ENCODE assay signal across 14 cellular contexts in the genomic region with DNA sequence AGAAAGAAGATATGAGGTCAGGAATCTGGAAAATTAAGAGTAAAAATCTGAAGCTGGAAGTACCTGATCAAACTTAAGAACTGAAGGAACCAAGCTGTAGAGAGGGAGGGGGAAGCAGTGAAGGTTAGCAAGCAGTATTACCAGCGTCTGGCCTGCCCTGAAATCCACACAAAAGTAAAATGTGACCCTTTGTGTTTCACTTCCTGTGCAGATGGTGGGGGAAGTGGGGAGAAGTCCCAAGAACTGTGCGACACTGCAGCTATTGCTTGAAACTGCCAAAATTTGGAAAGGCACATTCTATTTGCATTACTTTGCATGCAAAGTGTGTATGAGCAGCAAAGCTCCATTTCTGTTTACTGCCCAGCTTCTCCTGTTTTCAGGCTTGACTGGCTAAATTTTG.
A peak's percentile ranks its signal among the peaks of the same experiment; 100 is the strongest.
DNase-seq lines count a peak whose midpoint lies in the region; ATAC-seq lines count a peak whose summit lies in the region.
"Had no signal": no experiment of that assay in that cellular context is flagged by ENCODE, and none has a peak within 500 bp of the region (broad histone marks: within the 10 kb centered on the region; RNA-seq: fewer than 3 reads in every experiment).

No MANE protein-coding gene starts in this region.

- no peaks in the 10 kb centered on the region for H3K36me3 Mint-ChIP-seq in activated T-cell treated with anti-CD3 and anti-CD28 coated beads, Interleukin-2, amount 50 U/mL, for 4 hours (ENCODE audit: insufficient read depth)
- H3K36me3 Mint-ChIP-seq: activated naive CD4-positive, alpha-beta T cell treated with anti-CD3 and anti-CD28 coated beads, Interleukin-2, amount 50 U/mL, for 72 hours had no signal

- no peak overlapping the region for H3K4me3 ChIP-seq in aorta (ENCODE audit: low read length in 2 of 2)
- H3K4me3 ChIP-seq: esophagus squamous epithelium had no signal

- no peak overlapping the region for H3K4me3 Mint-ChIP-seq in activated T-cell treated with anti-CD3 and anti-CD28 coated beads, Interleukin-2, amount 50 U/mL, for 4 hours
- H3K4me3 Mint-ChIP-seq: mesothelial cell of epicardium; T-helper 1 cell treated with Interleukin-12 subunit alpha and Interleukin-12 subunit beta and Interleukin-4 antibody, amounts not matched to agents 30 μg/mL and 1 μg/mL, for 36 hours had no signal

- intact Hi-C loops in aorta (cut with DNase I) = no loop called here

- ATAC-seq in GM18502 (IDR thresholded peaks at IDR 0.05; ENCODE audit: poor library complexity, unreplicated experiment) (peak; percentile 69), GM21528 (IDR thresholded peaks at IDR 0.05; ENCODE audit: low FRiP score, unreplicated experiment) (peak; percentile 84), HG03378 (IDR thresholded peaks at IDR 0.05; ENCODE audit: unreplicated experiment) (peak; percentile 69), aorta (ENCODE audit: low FRiP score) (no peak)
- no peak for ATAC-seq in activated T-cell treated with anti-CD3 and anti-CD28 coated beads, Interleukin-2, amount 50 U/mL, for 4 hours
- ATAC-seq: HCT116 had no signal

- no peaks in the 10 kb centered on the region for H3K27me3 Mint-ChIP-seq in activated T-cell treated with anti-CD3 and anti-CD28 coated beads, Interleukin-2, amount 50 U/mL, for 4 hours (ENCODE audit: low read depth)

- H3K9me3 Mint-ChIP-seq in activated T-cell treated with anti-CD3 and anti-CD28 coated beads, Interleukin-2, amount 50 U/mL, for 4 hours = no peaks in the 10 kb centered on the region
- H3K9me3 Mint-ChIP-seq: activated naive CD4-positive, alpha-beta T cell treated with anti-CD3 and anti-CD28 coated beads, Interleukin-2, amount 50 U/mL, for 72 hours; T-helper 1 cell treated with Interleukin-12 subunit alpha and Interleukin-12 subunit beta and Interleukin-4 antibody, amounts not matched to agents 30 μg/mL and 1 μg/mL, for 36 hours had no signal

- no peaks in the 10 kb centered on the region for H3K36me3 ChIP-seq in aorta (ENCODE audit: control insufficient read depth in 1 of 2, insufficient read depth in 2 of 2, low read length in 1 of 2)
- H3K36me3 ChIP-seq: esophagus squamous epithelium had no signal

- no peaks in the 10 kb centered on the region for H3K4me1 ChIP-seq in aorta (ENCODE audit: control insufficient read depth in 1 of 2, insufficient read depth in 2 of 2, low read length in 2 of 2)

- no peaks in the 10 kb centered on the region for H3K9me3 ChIP-seq in aorta (ENCODE audit: control insufficient read depth, low read length)

- H3K27ac ChIP-seq in aorta (ENCODE audit: low read depth in 1 of 2, low read length in 2 of 2) = no peak overlapping the region
- H3K27ac ChIP-seq: esophagus squamous epithelium had no signal

- peaks cover 34% of the 10 kb centered on the region for H3K4me1 Mint-ChIP-seq in activated T-cell treated with anti-CD3 and anti-CD28 coated beads, Interleukin-2, amount 50 U/mL, for 4 hours (ENCODE audit: low read depth)

- DNase-seq in dermis blood vessel endothelial cell = peak; percentile 52
- DNase-seq in aorta = no peak
- DNase-seq in cerebellar nuclear complex (lab: John Stamatoyannopoulos, UW) = no peak
- no peak for DNase-seq in activated T-cell treated with anti-CD3 and anti-CD28 coated beads, Interleukin-2, amount 50 U/mL, for 1 hour
- DNase-seq in activated T-cell treated with anti-CD3 and anti-CD28 coated beads, Interleukin-2, amount 50 U/mL, for 4 hours = no peak
- DNase-seq: COR-L47, esophagus squamous epithelium had no signal

- WGBS in aorta, 2 donors = 76 to 90% methylated on average over 2 of the region's 2 CpGs

- H3K27me3 ChIP-seq in aorta (ENCODE audit: control insufficient read depth in 1 of 2, insufficient read depth in 2 of 2, low read length in 1 of 2) = no peaks in the 10 kb centered on the region
- H3K27me3 ChIP-seq: esophagus squamous epithelium had no signal

Comparison
In these comparisons a context has a peak if more than half of its experiments do, and no peak if none do; other contexts are left out.
1. ATAC-seq: peak in GM18502 (single experiment), GM21528 (single experiment) and HG03378 (single experiment); none in aorta (single experiment) and activated T-cell treated with anti-CD3 and anti-CD28 coated beads, Interleukin-2, amount 50 U/mL, for 4 hours (0 of 2).